ENCODE assay signal across 16 cellular contexts in genomic region chr6:11423072-11423471, GRCh38.
A peak's percentile ranks its signal among the peaks of the same experiment; 100 is the strongest.
DNase-seq lines count a peak whose midpoint lies in the region; ATAC-seq and TF ChIP-seq lines count a peak whose summit lies in the region.
"Had no signal": no experiment of that assay in that cellular context is flagged by ENCODE, and none has a peak within 500 bp of the region (broad histone marks: within the 10 kb centered on the region; RNA-seq: fewer than 3 reads in every experiment).

No MANE protein-coding gene starts in this region.

- H3K9me3 Mint-ChIP-seq in stimulated activated naive CD8-positive, alpha-beta T cell treated with anti-CD3 and anti-CD28 coated beads, Interleukin-15, amount 100 ng/mL, for 72 hours = no peaks in the 10 kb centered on the region
- H3K9me3 Mint-ChIP-seq: activated CD4-positive, alpha-beta memory T cell treated with anti-CD3 and anti-CD28 coated beads, Interleukin-2, amount 10 ng/mL, durations not matched to agents 7 days and 5 days; stimulated activated naive CD8-positive, alpha-beta T cell treated with anti-CD3 and anti-CD28 coated beads, Interleukin-15, Interleukin-2, amounts not matched to agents 100 ng/mL and 50 ng/mL, for 24 hours had no signal

- TF ChIP-seq CTCF in PC-3 (conservative IDR thresholded peaks at IDR 0.05; ENCODE audit: low read depth, low read length) = no peak
- TF ChIP-seq CTCF in fibroblast of mammary gland (conservative IDR thresholded peaks at IDR 0.05; ENCODE audit: control insufficient read depth, insufficient read depth, low read depth, low read length) = no peak
- TF ChIP-seq CTCF in uterus (IDR thresholded peaks at IDR 0.05) = no peak
- TF ChIP-seq CTCF in testis (IDR thresholded peaks at IDR 0.05) = no peak
- TF ChIP-seq CTCF in osteoblast (IDR thresholded peaks at IDR 0.05; ENCODE audit: extremely low read depth, low read depth, low read length) = no peak

- peaks cover 7% of the 10 kb centered on the region for H3K27me3 Mint-ChIP-seq in stimulated activated naive CD8-positive, alpha-beta T cell treated with anti-CD3 and anti-CD28 coated beads, Interleukin-15, amount 100 ng/mL, for 72 hours
- H3K27me3 Mint-ChIP-seq: stimulated activated naive CD8-positive, alpha-beta T cell treated with anti-CD3 and anti-CD28 coated beads, Interleukin-15, Interleukin-2, amounts not matched to agents 100 ng/mL and 50 ng/mL, for 24 hours had no signal

- H3K27ac Mint-ChIP-seq in stimulated activated naive CD8-positive, alpha-beta T cell treated with anti-CD3 and anti-CD28 coated beads, Interleukin-15, amount 100 ng/mL, for 72 hours = no peak overlapping the region
- H3K27ac Mint-ChIP-seq: activated CD4-positive, alpha-beta memory T cell treated with anti-CD3 and anti-CD28 coated beads, Interleukin-2, amount 10 ng/mL, durations not matched to agents 7 days and 5 days; stimulated activated naive CD8-positive, alpha-beta T cell treated with anti-CD3 and anti-CD28 coated beads, Interleukin-15, Interleukin-2, amounts not matched to agents 100 ng/mL and 50 ng/mL, for 24 hours had no signal

- H3K79me2 ChIP-seq in PC-3 (ENCODE audit: low read length) = no peaks in the 10 kb centered on the region
- no peaks in the 10 kb centered on the region for H3K79me2 ChIP-seq in osteoblast (ENCODE audit: insufficient read depth, low read length)

- no peak for TF ChIP-seq POLR2A in uterus (IDR thresholded peaks at IDR 0.05)
- TF ChIP-seq POLR2A in testis (IDR thresholded peaks at IDR 0.05) = no peak

- no peaks in the 10 kb centered on the region for H3F3A ChIP-seq in PC-3 (ENCODE audit: low read length, unreplicated experiment)

- H3K27ac ChIP-seq in PC-3 (ENCODE audit: low read length) (peak overlapping the region; percentile 59; the same call in 1 of the 2 replicates), uterus (peak overlapping the region; percentile 10 to 48), testis (peak overlapping the region in 1 of 2 donors; percentile 29), osteoblast (ENCODE audit: low read depth, low read length) (no peak overlapping the region)
- H3K27ac ChIP-seq: pancreas had no signal

- ATAC-seq in stimulated activated naive CD8-positive, alpha-beta T cell treated with anti-CD3 and anti-CD28 coated beads, Interleukin-15, Interleukin-2, amounts not matched to agents 100 U/mL and 50 U/mL, for 24 hours = peak; percentile 83
- ATAC-seq in stimulated activated naive CD8-positive, alpha-beta T cell treated with anti-CD3 and anti-CD28 coated beads, Interleukin-15, amount 100 ng/mL, for 72 hours = no peak
- no peak for ATAC-seq in PC-3
- ATAC-seq: pancreas, SK-N-SH treated with all-trans-retinoic acid at 6 μM for 48 hours had no signal

- H3K4me2 ChIP-seq in PC-3 (ENCODE audit: low read length) (no peak overlapping the region), osteoblast (ENCODE audit: insufficient read depth, low read length) (no peak overlapping the region)

- POLR2A ChIA-PET in PC-3 (lab: Charles Lee; ENCODE audit: unreplicated experiment) = no interaction called here

- 58 to 71% methylated on average over 1 of the region's 1 CpG for WGBS in testis, 2 donors

- H3K36me3 ChIP-seq in PC-3 (ENCODE audit: low read depth, low read length) (no peaks in the 10 kb centered on the region), uterus (no peaks in the 10 kb centered on the region), testis (ENCODE audit: low read depth, missing control alignments) (no peaks in the 10 kb centered on the region), osteoblast (ENCODE audit: insufficient read depth, low read length) (no peaks in the 10 kb centered on the region)
- H3K36me3 ChIP-seq: pancreas had no signal

- H3K9ac ChIP-seq in PC-3 (ENCODE audit: low read length) = no peak overlapping the region

- peaks cover 48% of the 10 kb centered on the region for H3K4me1 ChIP-seq in PC-3 (ENCODE audit: insufficient read depth, low read length)
- H3K4me1 ChIP-seq in uterus = no peaks in the 10 kb centered on the region
- peaks cover 27% of the 10 kb centered on the region for H3K4me1 ChIP-seq in testis
- H3K4me1 ChIP-seq in osteoblast (ENCODE audit: insufficient read depth, low read length) = peaks cover 29% of the 10 kb centered on the region
- H3K4me1 ChIP-seq: pancreas had no signal

- peaks cover 31% of the 10 kb centered on the region for H3K4me1 Mint-ChIP-seq in stimulated activated naive CD8-positive, alpha-beta T cell treated with anti-CD3 and anti-CD28 coated beads, Interleukin-15, amount 100 ng/mL, for 72 hours

- no TSS peak for BruUV-seq in PC-3 (replicated peaks; lab: Mats Ljungman, UMichigan)

- H3K9me2 ChIP-seq in PC-3 (replicated peaks; ENCODE audit: low read length) = no peaks in the 10 kb centered on the region

- H3K4me3 Mint-ChIP-seq in stimulated activated naive CD8-positive, alpha-beta T cell treated with anti-CD3 and anti-CD28 coated beads, Interleukin-15, amount 100 ng/mL, for 72 hours = no peak overlapping the region
- H3K4me3 Mint-ChIP-seq: activated CD4-positive, alpha-beta memory T cell treated with anti-CD3 and anti-CD28 coated beads, Interleukin-2, amount 10 ng/mL, durations not matched to agents 7 days and 5 days; stimulated activated naive CD8-positive, alpha-beta T cell treated with anti-CD3 and anti-CD28 coated beads, Interleukin-15, Interleukin-2, amounts not matched to agents 100 ng/mL and 50 ng/mL, for 24 hours had no signal

- H3K9me3 ChIP-seq in PC-3 (ENCODE audit: low read length) (no peaks in the 10 kb centered on the region), uterus (no peaks in the 10 kb centered on the region), testis (no peaks in the 10 kb centered on the region), osteoblast (ENCODE audit: low read depth, low read length) (no peaks in the 10 kb centered on the region)
- H3K9me3 ChIP-seq: pancreas had no signal

- CTCF ChIA-PET in PC-3 (lab: Charles Lee) = no interaction called here

- no peaks in the 10 kb centered on the region for H4K20me1 ChIP-seq in PC-3 (ENCODE audit: low read length)
- no peaks in the 10 kb centered on the region for H4K20me1 ChIP-seq in osteoblast (ENCODE audit: insufficient read depth, low read length)

- no peak overlapping the region for H2AFZ ChIP-seq in PC-3 (ENCODE audit: low read length)
- H2AFZ ChIP-seq in osteoblast (ENCODE audit: low read length) = no peak overlapping the region

- H3K4me3 ChIP-seq in PC-3 (ENCODE audit: low read length) (no peak overlapping the region), fibroblast of mammary gland (ENCODE audit: control insufficient read depth, low read depth, low read length) (no peak overlapping the region), uterus (no peak overlapping the region), testis (no peak overlapping the region), osteoblast (ENCODE audit: insufficient read depth, low read length) (no peak overlapping the region)
- H3K4me3 ChIP-seq: pancreas had no signal

- DNase-seq in stimulated activated naive CD8-positive, alpha-beta T cell treated with anti-CD3 and anti-CD28 coated beads, Interleukin-15, Interleukin-2, amounts not matched to agents 100 U/mL and 50 U/mL, for 24 hours = no peak
- no peak for DNase-seq in stimulated activated naive CD8-positive, alpha-beta T cell treated with anti-CD3 and anti-CD28 coated beads, Interleukin-15, amount 100 ng/mL, for 72 hours
- DNase-seq in PC-3 (no peak), fibroblast of mammary gland (ENCODE audit: low read depth) (peak; percentile 31), uterus (no peak), OCI-M1 (lab: John Stamatoyannopoulos, UW) (no peak), testis (no peak), osteoblast (ENCODE audit: insufficient read length, low spot score, missing footprints) (no peak)
- DNase-seq: activated CD4-positive, alpha-beta memory T cell treated with anti-CD3 and anti-CD28 coated beads, Interleukin-2, amount 10 ng/mL, durations not matched to agents 7 days and 5 days; activated gamma-delta T cell; NCI-H187; NCI-H524; pancreas; small intestine had no signal

- H3K27me3 ChIP-seq in PC-3 (ENCODE audit: low read length) (no peaks in the 10 kb centered on the region), uterus (no peaks in the 10 kb centered on the region), testis (no peaks in the 10 kb centered on the region), osteoblast (ENCODE audit: insufficient read depth, low read length) (no peaks in the 10 kb centered on the region)
- H3K27me3 ChIP-seq: pancreas had no signal

- intact Hi-C loops in PC-3 (cut with micrococcal nuclease) (no loop called here), uterus (cut with DNase I; ENCODE audit: low total_unique reads) (loop anchor here (10.0 kb wide), 1 partner anchor 168 kb away; no protein-coding TSS in a partner anchor), testis (cut with DNase I; ENCODE audit: low total_unique reads) (no loop called here)
